Comparison of ENCODE assay signal across 12 cellular contexts in the genomic region with DNA sequence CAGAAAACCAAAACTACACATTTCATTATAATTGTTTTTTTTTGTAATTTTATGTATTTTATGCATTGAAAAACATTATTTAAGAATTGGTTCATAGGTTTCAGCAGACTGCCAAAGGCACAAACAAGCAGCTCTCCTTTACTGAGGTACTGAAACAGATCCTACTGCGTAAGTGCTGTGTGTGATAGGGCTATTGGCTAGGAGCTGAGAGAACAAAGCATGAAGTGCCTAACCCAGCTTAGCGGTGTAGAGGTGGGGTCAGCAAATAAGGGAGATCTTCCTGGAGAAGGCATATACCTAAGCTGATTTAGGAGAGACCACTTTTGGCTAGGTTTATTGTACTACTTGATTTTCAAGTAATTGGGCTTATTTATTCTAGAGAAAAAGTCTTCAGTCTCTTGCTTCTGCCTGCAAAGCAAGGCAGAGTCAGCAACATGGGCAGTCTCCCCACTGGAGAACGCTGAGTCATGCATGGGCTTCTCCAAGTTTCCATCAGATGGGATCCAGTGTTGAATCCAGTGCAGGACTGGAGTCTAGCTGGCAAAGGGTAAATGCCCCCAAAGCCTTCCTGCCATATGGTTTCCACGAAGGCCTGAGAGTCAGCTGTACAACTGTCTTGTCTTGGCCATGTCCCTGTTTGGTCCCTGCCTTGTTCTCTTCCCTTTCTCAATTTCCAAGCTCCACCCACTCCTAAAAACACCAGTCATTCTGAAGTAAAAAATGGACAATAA. TPM values are rescaled to one million over a fixed set of nuclear protein-coding genes. Genes with fewer than 3 reads are reported as not detected.
DNase-seq lines count a peak whose midpoint lies in the region; ATAC-seq and TF ChIP-seq lines count a peak whose summit lies in the region.
"Had no signal": no experiment of that assay in that cellular context is flagged by ENCODE, and none has a peak within 500 bp of the region (broad histone marks: within the 10 kb centered on the region; RNA-seq: fewer than 3 reads in every experiment).

No MANE protein-coding gene starts in this region.

- DNase-seq in Daoy (ENCODE audit: low read depth) = peak; percentile 19
- DNase-seq in cardiac fibroblast (ENCODE audit: low read depth in 2 of 2) = peak; percentile 51 to 64
- DNase-seq in naive thymus-derived CD4-positive, alpha-beta T cell = no peak
- no peak for DNase-seq in NCI-H345 (lab: John Stamatoyannopoulos, UW)
- no peak for DNase-seq in activated T-cell treated with anti-CD3 and anti-CD28 coated beads for 4 hours
- DNase-seq in stimulated activated CD4-positive, alpha-beta T cell treated with anti-CD3 and anti-CD28 coated beads, Interleukin-1b, Interleukin-23, amount 100 ng/mL, for 48 hours = no peak
- no peak for DNase-seq in left lobe of liver (ENCODE audit: low spot score)
- DNase-seq: NCI-H2227 treated with DMSO at 0.1 percent for 48 hours; stimulated activated CD4-positive, alpha-beta T cell treated with anti-CD3 and anti-CD28 coated beads, Interleukin-2, amount 100 ng/mL, for 48 hours had no signal

- H3K4me3 Mint-ChIP-seq in naive thymus-derived CD4-positive, alpha-beta T cell = no peak overlapping the region

- H3K4me3 ChIP-seq in cardiac fibroblast (replicated peaks in 1 of 2; ENCODE audit: low read depth in 2 of 2, low read length in 2 of 2) = no peak overlapping the region
- H3K4me3 ChIP-seq in naive thymus-derived CD4-positive, alpha-beta T cell (ENCODE audit: low read length) = no peak overlapping the region
- H3K4me3 ChIP-seq: thyroid gland had no signal

- peaks cover 0 to 13% (median 0%) of the 10 kb centered on the region in 3 experiments for H3K36me3 ChIP-seq in naive thymus-derived CD4-positive, alpha-beta T cell (ENCODE audit: control insufficient read depth in 2 of 3, insufficient read depth in 3 of 3, low read length in 3 of 3)

- H3K9me3 ChIP-seq in naive thymus-derived CD4-positive, alpha-beta T cell (ENCODE audit: control insufficient read depth in 2 of 3, low read length in 3 of 3) = no peaks in the 10 kb centered on the region
- H3K9me3 ChIP-seq: neutrophil, thyroid gland had no signal

- no peaks in the 10 kb centered on the region for H3K27me3 ChIP-seq in naive thymus-derived CD4-positive, alpha-beta T cell (ENCODE audit: control insufficient read depth in 2 of 2, insufficient read depth in 2 of 2, low read length in 2 of 2)
- H3K27me3 ChIP-seq: neutrophil, thyroid gland had no signal

- no peak for TF ChIP-seq CTCF in cardiac fibroblast (IDR thresholded peaks at IDR 0.05; ENCODE audit: low read depth, low read length)

- peaks cover 0 to 5% (median 0%) of the 10 kb centered on the region in 7 donors for H3K4me1 Mint-ChIP-seq in naive thymus-derived CD4-positive, alpha-beta T cell

- no peak for ATAC-seq in naive thymus-derived CD4-positive, alpha-beta T cell
- ATAC-seq in left lobe of liver = no peak

- no peak overlapping the region for H3K27ac ChIP-seq in naive thymus-derived CD4-positive, alpha-beta T cell (ENCODE audit: low read depth, low read length)
- H3K27ac ChIP-seq: neutrophil, thyroid gland had no signal

- no peak for TF ChIP-seq RAD21 in Ishikawa (IDR thresholded peaks at IDR 0.05; ENCODE audit: low read depth)

- intact Hi-C loops in naive thymus-derived CD4-positive, alpha-beta T cell (cut with micrococcal nuclease) = no loop called here

- H3K4me1 ChIP-seq in naive thymus-derived CD4-positive, alpha-beta T cell (ENCODE audit: control insufficient read depth in 2 of 2, insufficient read depth in 2 of 2, low read length in 2 of 2) = no peaks in the 10 kb centered on the region

- no peaks in the 10 kb centered on the region for H3K27me3 Mint-ChIP-seq in naive thymus-derived CD4-positive, alpha-beta T cell

- CTCF ChIA-PET in naive thymus-derived CD4-positive, alpha-beta T cell (lab: Charles Lee) = interaction anchor here (0.6 kb wide), 1 partner anchor 76 kb away, joined by 3 read pairs; a partner anchor contains a TSS

- H3K36me3 Mint-ChIP-seq in naive thymus-derived CD4-positive, alpha-beta T cell = peaks cover 5 to 16% (median 9%) of the 10 kb centered on the region in 5 donors

- POLR2A ChIA-PET in naive thymus-derived CD4-positive, alpha-beta T cell (lab: Charles Lee) = interaction anchor here (0.7 to 1.5 kb wide), 4 partner anchors 18 to 70 kb away, joined by 3 to 7 read pairs (median 3); a partner anchor contains a TSS

- H3K9me3 Mint-ChIP-seq in naive thymus-derived CD4-positive, alpha-beta T cell = no peaks in the 10 kb centered on the region

- H3K27ac Mint-ChIP-seq in naive thymus-derived CD4-positive, alpha-beta T cell = peak overlapping the region in 5 of 9 donors; percentile 9 to 76 (median 64)

- no peak for TF ChIP-seq EP300 in Ishikawa (IDR thresholded peaks at IDR 0.05; ENCODE audit: borderline replicate concordance)

TF ChIP-seq in Ishikawa, 13 proteins besides CTCF, POLR2A, EP300 and RAD21:
- TF ChIP-seq ZBTB7A (IDR thresholded peaks at IDR 0.05; ENCODE audit: low read depth) = no peak
- TF ChIP-seq, protein P1, sequence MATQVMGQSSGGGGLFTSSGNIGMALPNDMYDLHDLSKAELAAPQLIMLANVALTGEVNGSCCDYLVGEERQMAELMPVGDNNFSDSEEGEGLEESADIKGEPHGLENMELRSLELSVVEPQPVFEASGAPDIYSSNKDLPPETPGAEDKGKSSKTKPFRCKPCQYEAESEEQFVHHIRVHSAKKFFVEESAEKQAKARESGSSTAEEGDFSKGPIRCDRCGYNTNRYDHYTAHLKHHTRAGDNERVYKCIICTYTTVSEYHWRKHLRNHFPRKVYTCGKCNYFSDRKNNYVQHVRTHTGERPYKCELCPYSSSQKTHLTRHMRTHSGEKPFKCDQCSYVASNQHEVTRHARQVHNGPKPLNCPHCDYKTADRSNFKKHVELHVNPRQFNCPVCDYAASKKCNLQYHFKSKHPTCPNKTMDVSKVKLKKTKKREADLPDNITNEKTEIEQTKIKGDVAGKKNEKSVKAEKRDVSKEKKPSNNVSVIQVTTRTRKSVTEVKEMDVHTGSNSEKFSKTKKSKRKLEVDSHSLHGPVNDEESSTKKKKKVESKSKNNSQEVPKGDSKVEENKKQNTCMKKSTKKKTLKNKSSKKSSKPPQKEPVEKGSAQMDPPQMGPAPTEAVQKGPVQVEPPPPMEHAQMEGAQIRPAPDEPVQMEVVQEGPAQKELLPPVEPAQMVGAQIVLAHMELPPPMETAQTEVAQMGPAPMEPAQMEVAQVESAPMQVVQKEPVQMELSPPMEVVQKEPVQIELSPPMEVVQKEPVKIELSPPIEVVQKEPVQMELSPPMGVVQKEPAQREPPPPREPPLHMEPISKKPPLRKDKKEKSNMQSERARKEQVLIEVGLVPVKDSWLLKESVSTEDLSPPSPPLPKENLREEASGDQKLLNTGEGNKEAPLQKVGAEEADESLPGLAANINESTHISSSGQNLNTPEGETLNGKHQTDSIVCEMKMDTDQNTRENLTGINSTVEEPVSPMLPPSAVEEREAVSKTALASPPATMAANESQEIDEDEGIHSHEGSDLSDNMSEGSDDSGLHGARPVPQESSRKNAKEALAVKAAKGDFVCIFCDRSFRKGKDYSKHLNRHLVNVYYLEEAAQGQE (IDR thresholded peaks at IDR 0.05; ENCODE audit: low read depth) = 0 out of 2 replicates have a peak, but pooled peaks have one; percentile 26

RNA-seq across cellular contexts. Expression of a gene that starts 18.0 kb away (rescaled TPM):
- 39.1 and 56.5 TPM in 2 replicates for total RNA-seq in Daoy (2014; rRNA removed; shearing (Covaris generic))
- total RNA-seq in naive thymus-derived CD4-positive, alpha-beta T cell = 10 to 100 TPM; 64.5 to 72.0 (median 71.5) TPM
- polyA plus RNA-seq in naive thymus-derived CD4-positive, alpha-beta T cell = 100 to 1,000 TPM; 113 to 139 TPM
- 23.1 TPM for total RNA-seq in left lobe of liver

RNA-seq across cellular contexts. Expression of a gene that starts 50.2 kb away (rescaled TPM):
- total RNA-seq in Daoy (2014; rRNA removed; shearing (Covaris generic)) = 3.9 and 9.1 TPM in 2 replicates
- 10 to 100 TPM; 15.8 to 26.7 (median 18.4) TPM for total RNA-seq in naive thymus-derived CD4-positive, alpha-beta T cell
- 10 to 100 TPM; 11.2 to 20.1 TPM for polyA plus RNA-seq in naive thymus-derived CD4-positive, alpha-beta T cell
- 3.3 TPM for total RNA-seq in left lobe of liver

Comparison
In these comparisons a context has a peak if more than half of its experiments do, and no peak if none do; other contexts are left out.
1. DNase-seq: peak in Daoy (single experiment) and cardiac fibroblast (2 of 2); none in naive thymus-derived CD4-positive, alpha-beta T cell (0 of 9), NCI-H345 (single experiment), activated T-cell treated with anti-CD3 and anti-CD28 coated beads for 4 hours (single experiment), stimulated activated CD4-positive, alpha-beta T cell treated with anti-CD3 and anti-CD28 coated beads, Interleukin-1b, Interleukin-23, amount 100 ng/mL, for 48 hours (single experiment) and left lobe of liver (single experiment).